ENCODE assay signal across 22 cellular contexts in genomic region chr15:29324746-29325145, GRCh38. TPM values are rescaled to one million over a fixed set of nuclear protein-coding genes. Genes with fewer than 3 reads are reported as not detected.
A peak's percentile ranks its signal among the peaks of the same experiment; 100 is the strongest.
DNase-seq lines count a peak whose midpoint lies in the region; ATAC-seq and TF ChIP-seq lines count a peak whose summit lies in the region.
"Had no signal": no experiment of that assay in that cellular context is flagged by ENCODE, and none has a peak within 500 bp of the region (broad histone marks: within the 10 kb centered on the region; RNA-seq: fewer than 3 reads in every experiment).

No MANE protein-coding gene starts in this region.

- TF ChIP-seq CTCF in astrocyte of the spinal cord (IDR thresholded peaks at IDR 0.05; ENCODE audit: low read depth, low read length), result no peak
- TF ChIP-seq CTCF in smooth muscle cell (IDR thresholded peaks at IDR 0.05; ENCODE audit: borderline replicate concordance, insufficient read depth, poor library complexity, severe bottlenecking), result no peak

- H4K20me1 ChIP-seq in smooth muscle cell (ENCODE audit: low read depth), result no peaks in the 10 kb centered on the region
- H4K20me1 ChIP-seq: BLaER1 had no signal

- H3K36me3 ChIP-seq in adipocyte (ENCODE audit: control insufficient read depth, insufficient read depth, low read length, severe bottlenecking) (no peaks in the 10 kb centered on the region), smooth muscle cell (ENCODE audit: low read depth) (no peaks in the 10 kb centered on the region)
- H3K36me3 ChIP-seq: BLaER1 had no signal

- no peaks in the 10 kb centered on the region for H3K79me2 ChIP-seq in smooth muscle cell (ENCODE audit: low read depth)

- ATAC-seq in activated T-cell treated with anti-CD3 and anti-CD28 coated beads, Interleukin-2, amount 50 U/mL, for 72 hours (replicated peaks in 1 of 2), result no peak
- ATAC-seq in HG03139 (IDR thresholded peaks at IDR 0.05; ENCODE audit: unreplicated experiment) (no peak), GM21423 (IDR thresholded peaks at IDR 0.05; ENCODE audit: unreplicated experiment) (no peak)
- ATAC-seq: CD8-positive, alpha-beta T cell; GM23338; HCT116 had no signal

- H3K27ac Mint-ChIP-seq in activated T-cell treated with anti-CD3 and anti-CD28 coated beads, Interleukin-2, amount 50 U/mL, for 72 hours, result peak overlapping the region; percentile 38
- no peak overlapping the region for H3K27ac Mint-ChIP-seq in activated T-cell treated with anti-CD3 and anti-CD28 coated beads, Interleukin-2, amount 50 U/mL, for 24 hours
- H3K27ac Mint-ChIP-seq: B cell; CD4-positive, CD25-positive, alpha-beta regulatory T cell; CD8-positive, alpha-beta T cell; GM23338; H9 had no signal

- H3K36me3 Mint-ChIP-seq in activated T-cell treated with anti-CD3 and anti-CD28 coated beads, Interleukin-2, amount 50 U/mL, for 72 hours (ENCODE audit: insufficient read depth in 2 of 2), result peaks cover 0 to 11% of the 10 kb centered on the region in 2 donors
- H3K36me3 Mint-ChIP-seq in activated T-cell treated with anti-CD3 and anti-CD28 coated beads, Interleukin-2, amount 50 U/mL, for 24 hours (ENCODE audit: low read depth), result no peaks in the 10 kb centered on the region
- H3K36me3 Mint-ChIP-seq: CD8-positive, alpha-beta T cell had no signal

- no peak overlapping the region for H3K9ac ChIP-seq in adipocyte (ENCODE audit: low read length)
- no peak overlapping the region for H3K9ac ChIP-seq in smooth muscle cell (ENCODE audit: low read depth)
- H3K9ac ChIP-seq: BLaER1 had no signal

- H3K4me1 Mint-ChIP-seq in activated T-cell treated with anti-CD3 and anti-CD28 coated beads, Interleukin-2, amount 50 U/mL, for 72 hours (ENCODE audit: low read depth), result no peaks in the 10 kb centered on the region
- H3K4me1 Mint-ChIP-seq in activated T-cell treated with anti-CD3 and anti-CD28 coated beads, Interleukin-2, amount 50 U/mL, for 24 hours (ENCODE audit: low read depth), result no peaks in the 10 kb centered on the region
- H3K4me1 Mint-ChIP-seq: CD4-positive, CD25-positive, alpha-beta regulatory T cell had no signal

- whole genome bisulfite sequencing in smooth muscle cell (ENCODE audit: low lambda C conversion rate), result 55% methylated on average over 1 of the region's 1 CpG

- peaks cover 9 to 16% of the 10 kb centered on the region in 2 donors for H3K9me3 Mint-ChIP-seq in activated T-cell treated with anti-CD3 and anti-CD28 coated beads, Interleukin-2, amount 50 U/mL, for 72 hours
- peaks cover 20% of the 10 kb centered on the region for H3K9me3 Mint-ChIP-seq in activated T-cell treated with anti-CD3 and anti-CD28 coated beads, Interleukin-2, amount 50 U/mL, for 24 hours

- no peak overlapping the region for H3K27ac ChIP-seq in smooth muscle cell (ENCODE audit: low read depth)
- H3K27ac ChIP-seq: 22Rv1, BLaER1, C4-2B had no signal

- peaks cover 23% of the 10 kb centered on the region for H3K27me3 Mint-ChIP-seq in activated T-cell treated with anti-CD3 and anti-CD28 coated beads, Interleukin-2, amount 50 U/mL, for 72 hours (ENCODE audit: low read depth)
- peaks cover 15% of the 10 kb centered on the region for H3K27me3 Mint-ChIP-seq in activated T-cell treated with anti-CD3 and anti-CD28 coated beads, Interleukin-2, amount 50 U/mL, for 24 hours
- H3K27me3 Mint-ChIP-seq: B cell had no signal

- no peak for DNase-seq in activated T-cell treated with anti-CD3 and anti-CD28 coated beads, Interleukin-2, amount 50 U/mL, for 72 hours
- no peak for DNase-seq in activated T-cell treated with anti-CD3 and anti-CD28 coated beads, Interleukin-2, amount 50 U/mL, for 24 hours
- DNase-seq in adipocyte (ENCODE audit: low read depth), result peak; percentile 50
- peak; percentile 28 for DNase-seq in astrocyte of the spinal cord (ENCODE audit: low read depth, low spot score)
- peak; percentile 14 for DNase-seq in iris pigment epithelial cell (ENCODE audit: low read depth)
- DNase-seq in smooth muscle cell (lab: John Stamatoyannopoulos, UW; ENCODE audit: unreplicated experiment), result no peak
- DNase-seq: Caco-2; CD4-positive, CD25-positive, alpha-beta regulatory T cell; CD8-positive, alpha-beta T cell; DMS 273 treated with DMSO at 0.1 percent for 48 hours; DMS79; EL; GDM1; H9 had no signal

- H3K9me3 ChIP-seq in adipocyte (ENCODE audit: control insufficient read depth, low read length), result peaks cover 15% of the 10 kb centered on the region
- H3K9me3 ChIP-seq in smooth muscle cell (replicated peaks; ENCODE audit: low read depth), result no peaks in the 10 kb centered on the region

- in situ Hi-C loops in astrocyte of the spinal cord (cut with HindIII; ENCODE audit: low sequenced_read_pairs), result no loop called here

- H3K4me3 Mint-ChIP-seq in activated T-cell treated with anti-CD3 and anti-CD28 coated beads, Interleukin-2, amount 50 U/mL, for 72 hours, result no peak overlapping the region
- no peak overlapping the region for H3K4me3 Mint-ChIP-seq in activated T-cell treated with anti-CD3 and anti-CD28 coated beads, Interleukin-2, amount 50 U/mL, for 24 hours
- H3K4me3 Mint-ChIP-seq: B cell; CD4-positive, CD25-positive, alpha-beta regulatory T cell; CD8-positive, alpha-beta T cell; GM23338; H9 had no signal

- no peaks in the 10 kb centered on the region for H3K27me3 ChIP-seq in adipocyte (replicated peaks; ENCODE audit: control insufficient read depth, insufficient read depth, low read length)
- no peaks in the 10 kb centered on the region for H3K27me3 ChIP-seq in smooth muscle cell (ENCODE audit: low read depth)
- H3K27me3 ChIP-seq: BLaER1 had no signal

- H3K4me2 ChIP-seq in smooth muscle cell, result no peak overlapping the region
- H3K4me2 ChIP-seq: BLaER1, GM23338 had no signal

- H3K4me3 ChIP-seq in adipocyte (ENCODE audit: low read length) (no peak overlapping the region), astrocyte of the spinal cord (ENCODE audit: low read depth, low read length) (no peak overlapping the region), smooth muscle cell (no peak overlapping the region)
- H3K4me3 ChIP-seq: BLaER1, GM23338 had no signal

- H2AFZ ChIP-seq in smooth muscle cell (ENCODE audit: low read depth), result no peak overlapping the region
- H2AFZ ChIP-seq: GM23338 had no signal

- H3K4me1 ChIP-seq in adipocyte (ENCODE audit: control insufficient read depth, insufficient read depth, low read length), result no peaks in the 10 kb centered on the region
- peaks cover 13% of the 10 kb centered on the region for H3K4me1 ChIP-seq in smooth muscle cell (ENCODE audit: low read depth)
- H3K4me1 ChIP-seq: Caco-2 had no signal

- H3F3A ChIP-seq in smooth muscle cell (ENCODE audit: low read depth), result no peaks in the 10 kb centered on the region

RNA-seq across cellular contexts. Expression of gene NSMCE3, which starts 55.1 kb away (rescaled TPM):
- 10 to 100 TPM; 11.4 to 11.5 TPM for total RNA-seq in activated T-cell treated with anti-CD3 and anti-CD28 coated beads, Interleukin-2, amount 50 U/mL, for 72 hours
- 19.4 and 23.5 TPM in 2 replicates for total RNA-seq in smooth muscle cell
- 18.7 and 19.0 TPM in 2 replicates for polyA plus RNA-seq in smooth muscle cell

Comparison
In these comparisons a context has a peak if more than half of its experiments do, and no peak if none do; other contexts are left out.
1. DNase-seq: peak in adipocyte (single experiment), astrocyte of the spinal cord (single experiment) and iris pigment epithelial cell (single experiment); none in activated T-cell treated with anti-CD3 and anti-CD28 coated beads, Interleukin-2, amount 50 U/mL, for 72 hours (0 of 2), activated T-cell treated with anti-CD3 and anti-CD28 coated beads, Interleukin-2, amount 50 U/mL, for 24 hours (single experiment) and smooth muscle cell (single experiment).